Comparison of ENCODE assay signal across 1 cellular context in genomic region chr14:100329233-100330006, GRCh38.
TF ChIP-seq lines count a peak whose summit lies in the region.

No MANE protein-coding gene starts in this region.

TF ChIP-seq in HepG2, 621 proteins besides CTCF, POLR2A, EP300 and RAD21:
- 0 out of 2 replicates have a peak, but pooled peaks have one; percentile 17 for TF ChIP-seq ZNF430 (CRISPR knock-in tag; IDR thresholded peaks at IDR 0.05)
- TF ChIP-seq KLF12 (CRISPR knock-in tag; IDR thresholded peaks at IDR 0.05; ENCODE audit: borderline replicate concordance): no peak
- TF ChIP-seq ZNF691 (CRISPR knock-in tag; IDR thresholded peaks at IDR 0.05; ENCODE audit: borderline replicate concordance, low read depth): 0 out of 2 replicates have a peak, but pooled peaks have one; percentile 7
- TF ChIP-seq FOXK2 (IDR thresholded peaks at IDR 0.05): no peak
- 0 out of 2 replicates have a peak, but pooled peaks have one; percentile 2 for TF ChIP-seq NFKB2 (CRISPR knock-in tag; IDR thresholded peaks at IDR 0.05; ENCODE audit: borderline replicate concordance)
- no peak for TF ChIP-seq ZNF142 (CRISPR knock-in tag; IDR thresholded peaks at IDR 0.05)
- TF ChIP-seq ESRRA (CRISPR knock-in tag; IDR thresholded peaks at IDR 0.05; ENCODE audit: low read depth): no peak
- TF ChIP-seq ZBTB46 (CRISPR knock-in tag; IDR thresholded peaks at IDR 0.05; ENCODE audit: borderline replicate concordance): 0 out of 2 replicates have a peak, but pooled peaks have one; percentile 12
- 0 out of 2 replicates have a peak, but pooled peaks have one; percentile 4 for TF ChIP-seq ZNF383 (CRISPR knock-in tag; IDR thresholded peaks at IDR 0.05; ENCODE audit: borderline replicate concordance)
- peak; percentile 19; the same call in 1 of the 2 replicates for TF ChIP-seq CHCHD3 (CRISPR knock-in tag; IDR thresholded peaks at IDR 0.05)
- TF ChIP-seq AGO2 (optimal IDR thresholded peaks at IDR 0.05; ENCODE audit: low read depth, low read length): peak; percentile 9
- TF ChIP-seq ZBTB7B (CRISPR knock-in tag; IDR thresholded peaks at IDR 0.05): 0 out of 2 replicates have a peak, but pooled peaks have one; percentile 5
